ENCODE assay signal across 9 cellular contexts in genomic region chr5:90590-91547, GRCh38. TPM values are rescaled to one million over a fixed set of nuclear protein-coding genes. Genes with fewer than 3 reads are reported as not detected.
DNase-seq lines count a peak whose midpoint lies in the region; ATAC-seq and TF ChIP-seq lines count a peak whose summit lies in the region.
"Had no signal": no experiment of that assay in that cellular context is flagged by ENCODE, and none has a peak within 500 bp of the region (broad histone marks: within the 10 kb centered on the region; RNA-seq: fewer than 3 reads in every experiment).

No MANE protein-coding gene starts in this region.

- no peak overlapping the region for H3K4me2 ChIP-seq in GM23248 (ENCODE audit: unreplicated experiment)

- peaks cover 33% of the 10 kb centered on the region for H3K27me3 Mint-ChIP-seq in progenitor cell of endocrine pancreas

- 51% methylated on average over 18 of the region's 18 CpGs for WGBS in GM23248 (ENCODE audit: low coverage in 1 of 2, low lambda C conversion rate in 2 of 2, missing lambda C conversion rate in 2 of 2), 2 experiments
- WGBS in spleen, 5 donors: 69 to 79% (median 72%) methylated on average over 16 to 18 of the region's 18 CpGs

- peak overlapping the region; percentile 73 for H3K4me3 Mint-ChIP-seq in progenitor cell of endocrine pancreas (ENCODE audit: low read depth)

- H2AFZ ChIP-seq in GM23248: no peak overlapping the region

- no peak overlapping the region for H3K4me3 ChIP-seq in GM23248
- H3K4me3 ChIP-seq in choroid plexus epithelial cell (ENCODE audit: low read depth, low read length): no peak overlapping the region
- H3K4me3 ChIP-seq in spleen: no peak overlapping the region

- peak overlapping the region; percentile 96 for H3K27ac Mint-ChIP-seq in progenitor cell of endocrine pancreas

- H3K4me1 Mint-ChIP-seq in progenitor cell of endocrine pancreas (ENCODE audit: low read depth): peaks cover 16% of the 10 kb centered on the region

- H3K36me3 ChIP-seq in GM23248 (ENCODE audit: low read depth) (no peaks in the 10 kb centered on the region), spleen (no peaks in the 10 kb centered on the region)

- intact Hi-C loops in spleen (cut with DNase I; ENCODE audit: low total_unique reads): no loop called here

- TF ChIP-seq CTCF in choroid plexus epithelial cell (conservative IDR thresholded peaks at IDR 0.05; ENCODE audit: low read depth, low read length) (no peak), progenitor cell of endocrine pancreas (IDR thresholded peaks at IDR 0.05; ENCODE audit: unreplicated experiment) (no peak), spleen (IDR thresholded peaks at IDR 0.05 in 8 of 11, conservative IDR thresholded peaks at IDR 0.05 in 3 of 11) (no peak)

- no peaks in the 10 kb centered on the region for H4K20me1 ChIP-seq in GM23248 (ENCODE audit: insufficient read depth)

- H3K79me2 ChIP-seq in GM23248 (ENCODE audit: insufficient read depth): no peaks in the 10 kb centered on the region

- H3K9me3 ChIP-seq in GM23248 (ENCODE audit: low read depth): no peaks in the 10 kb centered on the region
- H3K9me3 ChIP-seq in spleen: no peaks in the 10 kb centered on the region

- DNase-seq in GM23248: peak; percentile 26
- DNase-seq in NCI-H2171 treated with DMSO at 0.1 percent for 48 hours (lab: John Stamatoyannopoulos, UW): peak; percentile 82
- peak; percentile 25 for DNase-seq in choroid plexus epithelial cell (ENCODE audit: low read depth)
- DNase-seq in progenitor cell of endocrine pancreas (ENCODE audit: low spot score, unreplicated experiment): no peak
- DNase-seq in spleen: no peak
- DNase-seq in cortex of kidney (lab: John Stamatoyannopoulos, UW): no peak

- H3K27ac ChIP-seq in GM23248 (no peak overlapping the region), spleen (no peak overlapping the region)

- ATAC-seq in HG03025 (IDR thresholded peaks at IDR 0.05; ENCODE audit: low FRiP score, unreplicated experiment) (no peak), GM18511 (IDR thresholded peaks at IDR 0.05; ENCODE audit: unreplicated experiment) (no peak)

- TF ChIP-seq POLR2A in spleen (IDR thresholded peaks at IDR 0.05): no peak

- H3K9ac ChIP-seq in GM23248: no peak overlapping the region

- peaks cover 3% of the 10 kb centered on the region for H3K36me3 Mint-ChIP-seq in progenitor cell of endocrine pancreas (ENCODE audit: insufficient read depth)

- peaks cover 78% of the 10 kb centered on the region for H3K27me3 ChIP-seq in GM23248 (replicated peaks; ENCODE audit: insufficient read depth)
- H3K27me3 ChIP-seq in spleen (replicated peaks in 1 of 7): peaks cover 0 to 74% (median 35%) of the 10 kb centered on the region in 7 donors

- in situ Hi-C loops in GM23248 (cut with MboI): no loop called here

- H3K9me3 Mint-ChIP-seq in progenitor cell of endocrine pancreas (ENCODE audit: low read depth): no peaks in the 10 kb centered on the region

- no peaks in the 10 kb centered on the region for H3K9me2 ChIP-seq in GM23248 (ENCODE audit: insufficient read depth)

- H3K4me1 ChIP-seq in GM23248 (ENCODE audit: insufficient read depth) (no peaks in the 10 kb centered on the region), spleen (peaks cover 0 to 7% (median 3%) of the 10 kb centered on the region in 6 donors)

- H3F3A ChIP-seq in GM23248 (ENCODE audit: insufficient read depth): no peaks in the 10 kb centered on the region

RNA-seq across cellular contexts. Expression of gene PLEKHG4B, which starts 1.1 kb away (rescaled TPM):
- not detected in 2 replicates for total RNA-seq in GM23248 (2014; rRNA removed; shearing (Covaris generic))
- not detected in 2 replicates for polyA plus RNA-seq in GM23248 (2016; fragmentation: Nextera tagmentation; extraction: Ambion mirVana)
- 56.8 and 59.5 TPM in 2 replicates for total RNA-seq in progenitor cell of endocrine pancreas
- total RNA-seq in spleen: under 1 TPM in 6 of 7 donors, not detected in 1; 0.06 to 0.51 (median 0.34) TPM
- polyA plus RNA-seq in spleen: under 1 TPM in 2 of 3 donors, not detected in 1; under 0.01 to 0.09 TPM
- total RNA-seq: endothelial cell of umbilical vein had no signal
- polyA plus RNA-seq: endothelial cell of umbilical vein had no signal

Comparison
In these comparisons a context has a peak if more than half of its experiments do, and no peak if none do; other contexts are left out.
1. DNase-seq: peak in GM23248 (single experiment), NCI-H2171 treated with DMSO at 0.1 percent for 48 hours (single experiment) and choroid plexus epithelial cell (single experiment); none in progenitor cell of endocrine pancreas (single experiment), spleen (single experiment) and cortex of kidney (single experiment).
2. RNA of gene PLEKHG4B, which starts 1.1 kb away (total RNA-seq): 56.8 to 59.5 TPM in progenitor cell of endocrine pancreas; 0.06 to 0.51 TPM in spleen and not detected in GM23248; every median in the first group is over 10 times any median in the second.